Comparison of ENCODE assay signal across 21 cellular contexts in genomic region chr21:17796037-17796403, GRCh38. TPM values are rescaled to one million over a fixed set of nuclear protein-coding genes. Genes with fewer than 3 reads are reported as not detected.
DNase-seq lines count a peak whose midpoint lies in the region; ATAC-seq and TF ChIP-seq lines count a peak whose summit lies in the region.
"Had no signal": no experiment of that assay in that cellular context is flagged by ENCODE, and none has a peak within 500 bp of the region (broad histone marks: within the 10 kb centered on the region; RNA-seq: fewer than 3 reads in every experiment).

No MANE protein-coding gene starts in this region.

- H3K9me3 ChIP-seq in hepatocyte (ENCODE audit: low read depth) (no peaks in the 10 kb centered on the region), endodermal cell (ENCODE audit: control insufficient read depth, low read length) (no peaks in the 10 kb centered on the region)
- H3K9me3 ChIP-seq: esophagus muscularis mucosa, pancreas had no signal

- H3K4me1 ChIP-seq in hepatocyte (ENCODE audit: insufficient read depth), result peaks cover 3% of the 10 kb centered on the region
- no peaks in the 10 kb centered on the region for H3K4me1 ChIP-seq in foreskin keratinocyte
- no peaks in the 10 kb centered on the region for H3K4me1 ChIP-seq in endodermal cell (ENCODE audit: control insufficient read depth, insufficient read depth, low read length)
- H3K4me1 ChIP-seq: pancreas had no signal

- intact Hi-C loops in activated CD4-positive, alpha-beta memory T cell treated with anti-CD3 and anti-CD28 coated beads for 36 hours (cut with micrococcal nuclease), result loop anchor here (2.0 kb wide), 1 partner anchor 15 kb away; no protein-coding TSS in a partner anchor

- H3K27ac ChIP-seq in hepatocyte, result peak overlapping the region; percentile 35
- H3K27ac ChIP-seq in foreskin keratinocyte, result no peak overlapping the region
- no peak overlapping the region for H3K27ac ChIP-seq in endodermal cell (ENCODE audit: low read depth, low read length)
- H3K27ac ChIP-seq: brain microvascular endothelial cell, pancreas had no signal

- H3K27me3 Mint-ChIP-seq in activated naive CD4-positive, alpha-beta T cell treated with anti-CD3 and anti-CD28 coated beads, Interleukin-2, amount 50 U/mL, for 24 hours, result no peaks in the 10 kb centered on the region
- no peaks in the 10 kb centered on the region for H3K27me3 Mint-ChIP-seq in activated CD4-positive, alpha-beta memory T cell treated with anti-CD3 and anti-CD28 coated beads for 36 hours
- H3K27me3 Mint-ChIP-seq in endodermal cell (ENCODE audit: insufficient read depth), result no peaks in the 10 kb centered on the region
- H3K27me3 Mint-ChIP-seq: dendritic cell treated with granulocyte-macrophage colony-stimulating factor and Interleukin-4, amounts not matched to agents 40 ng/mL and 50 ng/mL, for 4 days had no signal

- H3K9me3 Mint-ChIP-seq in activated naive CD4-positive, alpha-beta T cell treated with anti-CD3 and anti-CD28 coated beads, Interleukin-2, amount 50 U/mL, for 24 hours, result no peaks in the 10 kb centered on the region
- peaks cover 3% of the 10 kb centered on the region for H3K9me3 Mint-ChIP-seq in activated CD4-positive, alpha-beta memory T cell treated with anti-CD3 and anti-CD28 coated beads for 36 hours
- peaks cover 3% of the 10 kb centered on the region for H3K9me3 Mint-ChIP-seq in endodermal cell
- H3K9me3 Mint-ChIP-seq: dendritic cell treated with granulocyte-macrophage colony-stimulating factor and Interleukin-4, amounts not matched to agents 40 ng/mL and 50 ng/mL, for 4 days; WTC11 had no signal

- peak overlapping the region; percentile 88 for H3K27ac Mint-ChIP-seq in activated naive CD4-positive, alpha-beta T cell treated with anti-CD3 and anti-CD28 coated beads, Interleukin-2, amount 50 U/mL, for 24 hours
- peak overlapping the region; percentile 39 for H3K27ac Mint-ChIP-seq in activated CD4-positive, alpha-beta memory T cell treated with anti-CD3 and anti-CD28 coated beads for 36 hours
- H3K27ac Mint-ChIP-seq in endodermal cell, result no peak overlapping the region
- H3K27ac Mint-ChIP-seq: WTC11 had no signal

- H3K4me3 ChIP-seq in hepatocyte, result no peak overlapping the region
- H3K4me3 ChIP-seq in endodermal cell (ENCODE audit: low read length), result no peak overlapping the region
- H3K4me3 ChIP-seq: esophagus muscularis mucosa, heart right ventricle, pancreas had no signal

- H2AFZ ChIP-seq in hepatocyte, result no peak overlapping the region

- no peak overlapping the region for H3K4me2 ChIP-seq in hepatocyte

- no peaks in the 10 kb centered on the region for H3K79me2 ChIP-seq in hepatocyte

- CTCF ChIA-PET in activated CD4-positive, alpha-beta memory T cell treated with anti-CD3 and anti-CD28 coated beads for 36 hours (lab: Charles Lee), result interaction anchor here (1.4 to 1.6 kb wide), 3 partner anchors 15 to 107 kb away, joined by 4 to 6 read pairs (median 4); no protein-coding TSS in a partner anchor

- no peaks in the 10 kb centered on the region for H3K36me3 ChIP-seq in hepatocyte (replicated peaks; ENCODE audit: insufficient read depth, low read depth)
- peaks cover 89% of the 10 kb centered on the region for H3K36me3 ChIP-seq in endodermal cell (ENCODE audit: control insufficient read depth, insufficient read depth, low read length)
- H3K36me3 ChIP-seq: brain microvascular endothelial cell, pancreas had no signal

- TF ChIP-seq CTCF in hepatocyte (IDR thresholded peaks at IDR 0.05; ENCODE audit: poor library complexity) (no peak), foreskin keratinocyte (conservative IDR thresholded peaks at IDR 0.05) (no peak), endodermal cell (conservative IDR thresholded peaks at IDR 0.05) (no peak)

- H4K20me1 ChIP-seq in hepatocyte (ENCODE audit: insufficient read depth, poor library complexity, severe bottlenecking), result no peaks in the 10 kb centered on the region

- H3K36me3 Mint-ChIP-seq in activated naive CD4-positive, alpha-beta T cell treated with anti-CD3 and anti-CD28 coated beads, Interleukin-2, amount 50 U/mL, for 24 hours, result peaks cover 26% of the 10 kb centered on the region
- H3K36me3 Mint-ChIP-seq in activated CD4-positive, alpha-beta memory T cell treated with anti-CD3 and anti-CD28 coated beads for 36 hours, result peaks cover 32% of the 10 kb centered on the region
- peaks cover 50% of the 10 kb centered on the region for H3K36me3 Mint-ChIP-seq in endodermal cell (ENCODE audit: low read depth)

- DNase-seq in activated naive CD4-positive, alpha-beta T cell treated with Interleukin-2 at 50 U/mL for 16 hours, result no peak
- no peak for DNase-seq in activated CD4-positive, alpha-beta memory T cell treated with anti-CD3 and anti-CD28 coated beads for 36 hours
- no peak for DNase-seq in hepatocyte (ENCODE audit: low spot score)
- no peak for DNase-seq in DMS53 (lab: John Stamatoyannopoulos, UW)
- DNase-seq in stimulated activated CD4-positive, alpha-beta T cell treated with anti-CD3 and anti-CD28 coated beads, Interleukin-4, amount 100 ng/mL, for 1 hour, result no peak
- DNase-seq in foreskin keratinocyte, result no peak
- DNase-seq in endodermal cell, result no peak
- DNase-seq: AML-193, brain microvascular endothelial cell, DMS153, heart right ventricle, NCI-H1092, NCI-H2171, NCI-H774, pancreas, small intestine, SW 1271 had no signal

- H3K27me3 ChIP-seq in hepatocyte (no peaks in the 10 kb centered on the region), foreskin keratinocyte (no peaks in the 10 kb centered on the region), endodermal cell (ENCODE audit: control insufficient read depth, insufficient read depth, low read length, poor library complexity, severe bottlenecking) (no peaks in the 10 kb centered on the region)
- H3K27me3 ChIP-seq: brain microvascular endothelial cell, esophagus muscularis mucosa, heart right ventricle, pancreas had no signal

- no peak overlapping the region for H3K9ac ChIP-seq in endodermal cell (ENCODE audit: extremely low read depth, low read length, poor library complexity, severe bottlenecking)

- POLR2A ChIA-PET in activated CD4-positive, alpha-beta memory T cell treated with anti-CD3 and anti-CD28 coated beads for 36 hours (lab: Charles Lee), result interaction anchor here (1.0 kb wide), 1 partner anchor 9 kb away, joined by 4 read pairs; no protein-coding TSS in a partner anchor

- H3K4me3 Mint-ChIP-seq in activated naive CD4-positive, alpha-beta T cell treated with anti-CD3 and anti-CD28 coated beads, Interleukin-2, amount 50 U/mL, for 24 hours, result peak overlapping the region; percentile 32
- H3K4me3 Mint-ChIP-seq in activated CD4-positive, alpha-beta memory T cell treated with anti-CD3 and anti-CD28 coated beads for 36 hours, result no peak overlapping the region
- no peak overlapping the region for H3K4me3 Mint-ChIP-seq in endodermal cell
- H3K4me3 Mint-ChIP-seq: dendritic cell treated with granulocyte-macrophage colony-stimulating factor and Interleukin-4, amounts not matched to agents 40 ng/mL and 50 ng/mL, for 4 days; WTC11 had no signal

- no peaks in the 10 kb centered on the region for H3K9me2 ChIP-seq in hepatocyte (replicated peaks; ENCODE audit: insufficient read depth)

- 84% methylated on average over 1 of the region's 1 CpG for WGBS in hepatocyte (ENCODE audit: low lambda C conversion rate, missing lambda C conversion rate)
- 91 to 93% methylated on average over 1 of the region's 1 CpG for WGBS in endodermal cell (ENCODE audit: insufficient coverage in 1 of 2, insufficient read length in 1 of 2), 2 experiments

- peaks cover 68% of the 10 kb centered on the region for H3K4me1 Mint-ChIP-seq in activated naive CD4-positive, alpha-beta T cell treated with anti-CD3 and anti-CD28 coated beads, Interleukin-2, amount 50 U/mL, for 24 hours
- peaks cover 62% of the 10 kb centered on the region for H3K4me1 Mint-ChIP-seq in activated CD4-positive, alpha-beta memory T cell treated with anti-CD3 and anti-CD28 coated beads for 36 hours (ENCODE audit: low read depth)
- peaks cover 4% of the 10 kb centered on the region for H3K4me1 Mint-ChIP-seq in endodermal cell
- H3K4me1 Mint-ChIP-seq: WTC11 had no signal

- ATAC-seq in foreskin keratinocyte, result no peak
- ATAC-seq: heart right ventricle, pancreas, WTC11 had no signal

RNA-seq across cellular contexts. Expression of gene C21orf91, which starts 23.1 kb away (rescaled TPM):
- 10 to 100 TPM; 23.6 to 24.1 TPM for total RNA-seq in activated CD4-positive, alpha-beta memory T cell treated with anti-CD3 and anti-CD28 coated beads for 36 hours
- 11.1 and 13.6 TPM in 2 replicates for total RNA-seq in hepatocyte
- polyA plus RNA-seq in hepatocyte, result 3.9 and 6.2 TPM in 2 replicates
- 12.8 and 17.8 TPM in 2 replicates for total RNA-seq in foreskin keratinocyte
- 5.2 and 6.4 TPM in 2 replicates for polyA plus RNA-seq in foreskin keratinocyte
- total RNA-seq in endodermal cell, result 10 to 100 TPM; 32.3 to 49.5 TPM
- polyA plus RNA-seq in endodermal cell (2013, experiment 1 of 2), result 22.4 TPM
- 23.8 TPM for polyA plus RNA-seq in endodermal cell (2013, experiment 2 of 2)
